In genomic region chrY:2859782-2860181, GRCh38 we compare ENCODE assay signal across 26 cellular contexts. TPM values are rescaled to one million over a fixed set of nuclear protein-coding genes. Genes with fewer than 3 reads are reported as not detected.
DNase-seq lines count a peak whose midpoint lies in the region; ATAC-seq, FAIRE-seq and TF ChIP-seq lines count a peak whose summit lies in the region.
"Had no signal": no experiment of that assay in that cellular context is flagged by ENCODE, and none has a peak within 500 bp of the region (broad histone marks: within the 10 kb centered on the region; RNA-seq: fewer than 3 reads in every experiment).

No MANE protein-coding gene starts in this region.

- H3K27ac Mint-ChIP-seq in activated naive CD8-positive, alpha-beta T cell = no peak overlapping the region
- H3K27ac Mint-ChIP-seq in activated naive CD8-positive, alpha-beta T cell treated with anti-CD3 and anti-CD28 coated beads for 36 hours = no peak overlapping the region
- H3K27ac Mint-ChIP-seq in type B pancreatic cell = no peak overlapping the region
- H3K27ac Mint-ChIP-seq: IgD-negative memory B cell, nephron had no signal

- H3K27me3 ChIP-seq in RWPE2 (ENCODE audit: insufficient read depth, poor library complexity, severe bottlenecking) = no peaks in the 10 kb centered on the region
- H3K27me3 ChIP-seq in bronchial epithelial cell (ENCODE audit: control insufficient read depth, insufficient read depth, low read length) = no peaks in the 10 kb centered on the region
- no peaks in the 10 kb centered on the region for H3K27me3 ChIP-seq in body of pancreas
- H3K27me3 ChIP-seq: thyroid gland had no signal

- no peak for TF ChIP-seq POLR2A in body of pancreas (IDR thresholded peaks at IDR 0.05)

- H3K9me3 ChIP-seq in RWPE2 (ENCODE audit: severe bottlenecking) (no peaks in the 10 kb centered on the region), body of pancreas (no peaks in the 10 kb centered on the region)
- H3K9me3 ChIP-seq: HAP-1, thyroid gland had no signal

- 89% methylated on average over 4 of the region's 4 CpGs for WGBS in body of pancreas, 2 donors

- peak overlapping the region; percentile 37 for H3K27ac ChIP-seq in RWPE2 (ENCODE audit: poor library complexity, severe bottlenecking)
- H3K27ac ChIP-seq in body of pancreas = no peak overlapping the region
- H3K27ac ChIP-seq: thyroid gland had no signal

- ATAC-seq in RWPE2 (ENCODE audit: low read depth) (peak; percentile 28; the same call in 1 of the 3 replicates), body of pancreas (no peak)
- ATAC-seq: activated CD8-positive, alpha-beta T cell treated with anti-CD3 and anti-CD28 coated beads for 36 hours; left ventricle myocardium superior; stimulated activated naive CD8-positive, alpha-beta T cell treated with anti-CD3 and anti-CD28 coated beads, Interleukin-15, Interleukin-2, amounts not matched to agents 100 U/mL and 50 U/mL, for 24 hours had no signal

- H3K4me3 Mint-ChIP-seq in activated naive CD8-positive, alpha-beta T cell = peak overlapping the region; percentile 44
- H3K4me3 Mint-ChIP-seq in activated naive CD8-positive, alpha-beta T cell treated with anti-CD3 and anti-CD28 coated beads for 36 hours = no peak overlapping the region
- no peak overlapping the region for H3K4me3 Mint-ChIP-seq in type B pancreatic cell
- H3K4me3 Mint-ChIP-seq: activated CD8-positive, alpha-beta T cell treated with anti-CD3 and anti-CD28 coated beads for 36 hours; IgD-negative memory B cell; nephron had no signal

- no peaks in the 10 kb centered on the region for H3K9me3 Mint-ChIP-seq in activated naive CD8-positive, alpha-beta T cell (ENCODE audit: low read depth)
- H3K9me3 Mint-ChIP-seq in activated naive CD8-positive, alpha-beta T cell treated with anti-CD3 and anti-CD28 coated beads for 36 hours = no peaks in the 10 kb centered on the region
- no peaks in the 10 kb centered on the region for H3K9me3 Mint-ChIP-seq in type B pancreatic cell
- H3K9me3 Mint-ChIP-seq: activated CD8-positive, alpha-beta T cell treated with anti-CD3 and anti-CD28 coated beads for 36 hours; IgD-negative memory B cell; nephron had no signal

- TF ChIP-seq CTCF in RWPE2 (IDR thresholded peaks at IDR 0.05; ENCODE audit: poor library complexity, severe bottlenecking) (no peak), bronchial epithelial cell (IDR thresholded peaks at IDR 0.05; ENCODE audit: insufficient read depth, low read length, severe bottlenecking) (no peak), body of pancreas (IDR thresholded peaks at IDR 0.05) (no peak), type B pancreatic cell (conservative IDR thresholded peaks at IDR 0.05) (no peak)

- H3K36me3 ChIP-seq in RWPE2 (ENCODE audit: low read depth) (peaks cover 100% of the 10 kb centered on the region), bronchial epithelial cell (ENCODE audit: control insufficient read depth, insufficient read depth, low read length) (no peaks in the 10 kb centered on the region), body of pancreas (replicated peaks in 1 of 2; ENCODE audit: insufficient read depth in 1 of 2, low read depth in 2 of 2) (no peaks in the 10 kb centered on the region)
- H3K36me3 ChIP-seq: HAP-1, thyroid gland had no signal

- no peak for FAIRE-seq in bronchial epithelial cell (lab: Jason Lieb, UNC)
- FAIRE-seq: GM18507 had no signal

- peaks cover 64% of the 10 kb centered on the region for H3K4me1 Mint-ChIP-seq in activated naive CD8-positive, alpha-beta T cell (ENCODE audit: low read depth)
- peaks cover 62% of the 10 kb centered on the region for H3K4me1 Mint-ChIP-seq in activated naive CD8-positive, alpha-beta T cell treated with anti-CD3 and anti-CD28 coated beads for 36 hours
- no peaks in the 10 kb centered on the region for H3K4me1 Mint-ChIP-seq in type B pancreatic cell (ENCODE audit: unreplicated experiment)
- H3K4me1 Mint-ChIP-seq: IgD-negative memory B cell, nephron had no signal

- H3K4me1 ChIP-seq in RWPE2 (ENCODE audit: insufficient read depth, poor library complexity, severe bottlenecking) (peaks cover 35% of the 10 kb centered on the region), body of pancreas (peaks cover 9% of the 10 kb centered on the region)
- H3K4me1 ChIP-seq: HAP-1, thyroid gland had no signal

- intact Hi-C loops in body of pancreas (cut with DNase I) = no loop called here

- peaks cover 8% of the 10 kb centered on the region for H3K36me3 Mint-ChIP-seq in activated naive CD8-positive, alpha-beta T cell
- H3K36me3 Mint-ChIP-seq in activated naive CD8-positive, alpha-beta T cell treated with anti-CD3 and anti-CD28 coated beads for 36 hours = peaks cover 67% of the 10 kb centered on the region
- no peaks in the 10 kb centered on the region for H3K36me3 Mint-ChIP-seq in type B pancreatic cell
- H3K36me3 Mint-ChIP-seq: IgD-negative memory B cell had no signal

- H3K4me3 ChIP-seq in RWPE2 (ENCODE audit: severe bottlenecking) = no peak overlapping the region
- H3K4me3 ChIP-seq in bronchial epithelial cell (ENCODE audit: low read depth, low read length) = no peak overlapping the region
- H3K4me3 ChIP-seq in body of pancreas = no peak overlapping the region
- H3K4me3 ChIP-seq: HAP-1, thyroid gland had no signal

- no peaks in the 10 kb centered on the region for H3K27me3 Mint-ChIP-seq in activated naive CD8-positive, alpha-beta T cell
- H3K27me3 Mint-ChIP-seq in activated naive CD8-positive, alpha-beta T cell treated with anti-CD3 and anti-CD28 coated beads for 36 hours = no peaks in the 10 kb centered on the region
- H3K27me3 Mint-ChIP-seq in type B pancreatic cell = no peaks in the 10 kb centered on the region
- H3K27me3 Mint-ChIP-seq: activated CD8-positive, alpha-beta T cell treated with anti-CD3 and anti-CD28 coated beads for 36 hours; IgD-negative memory B cell had no signal

- DNase-seq in activated naive CD8-positive, alpha-beta T cell treated with anti-CD3 and anti-CD28 coated beads for 36 hours = no peak
- DNase-seq in RWPE2 (ENCODE audit: low spot score) (no peak), bronchial epithelial cell (ENCODE audit: low read depth) (peak; percentile 15), body of pancreas (no peak), kidney tubule cell (ENCODE audit: low spot score) (no peak), type B pancreatic cell (ENCODE audit: extremely low spot score, unreplicated experiment) (no peak)
- DNase-seq in NK-92 treated with Interleukin-12 subunit alpha and Interleukin-12 subunit beta, amount 100 ng/mL, for 24 hours (lab: John Stamatoyannopoulos, UW) = no peak
- DNase-seq: activated CD8-positive, alpha-beta T cell treated with anti-CD3 and anti-CD28 coated beads for 36 hours; activated effector memory CD4-positive, alpha-beta T cell treated with Interleukin-2 at 50 U/mL for 16 hours; COR-L47; glutamatergic neuron; islet precursor cell; left ventricle myocardium superior; midbrain; NCI-H1105; NCI-H187 treated with DMSO at 0.1 percent for 48 hours; NCI-H526; SHP77 treated with DMSO at 0.1 percent for 48 hours; stimulated activated naive CD8-positive, alpha-beta T cell treated with anti-CD3 and anti-CD28 coated beads, Interleukin-15, Interleukin-2, amounts not matched to agents 100 U/mL and 50 U/mL, for 24 hours; thyroid gland had no signal

RNA-seq across cellular contexts. Expression of gene RPS4Y1, which starts 18.4 kb away (rescaled TPM):
- 100 to 1,000 TPM; 372 to 373 TPM for total RNA-seq in activated naive CD8-positive, alpha-beta T cell treated with anti-CD3 and anti-CD28 coated beads for 36 hours
- total RNA-seq in bronchial epithelial cell (0.64 and 711 TPM in 2 replicates), body of pancreas (not detected), type B pancreatic cell (ENCODE audit: low replicate concordance) (not detected in 2 replicates)
- total RNA-seq: cardiac septum had no signal
